Comparison of ENCODE assay signal across 8 cellular contexts in the genomic region with DNA sequence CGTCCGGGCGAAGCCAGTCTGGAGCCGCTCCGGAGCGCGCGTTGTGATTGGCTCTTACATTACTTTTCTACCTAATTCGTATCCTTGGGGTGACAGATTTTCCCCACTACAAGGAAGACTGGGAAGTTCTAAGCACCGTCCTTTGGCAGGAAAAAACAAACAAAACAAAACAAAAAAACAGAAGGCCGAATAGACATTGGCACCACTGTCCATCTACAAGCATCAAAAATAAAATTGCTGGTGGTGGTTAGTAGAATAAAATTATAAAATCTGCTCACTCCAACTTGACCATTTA. TPM values are rescaled to one million over a fixed set of nuclear protein-coding genes. Genes with fewer than 3 reads are reported as not detected.
A peak's percentile ranks its signal among the peaks of the same experiment; 100 is the strongest.
DNase-seq lines count a peak whose midpoint lies in the region; ATAC-seq and TF ChIP-seq lines count a peak whose summit lies in the region.

No MANE protein-coding gene starts in this region.

- no peak for TF ChIP-seq CTCF in lower leg skin (IDR thresholded peaks at IDR 0.05)
- no peak for TF ChIP-seq CTCF in tibial artery (IDR thresholded peaks at IDR 0.05)

- in situ Hi-C loops in ACHN (cut with HindIII; ENCODE audit: low pct_ligation_motif_present, low pct_unique_long_range_greater_than_20kb, low sequenced_read_pairs), result no loop called here

- H3K4me3 ChIP-seq in lower leg skin (ENCODE audit: low read depth, poor library complexity, severe bottlenecking) (peak overlapping the region; percentile 8), tibial artery (peak overlapping the region; percentile 66 to 72)

- peaks cover 0 to 19% of the 10 kb centered on the region in 2 donors for H3K27me3 ChIP-seq in tibial artery

- H3K36me3 ChIP-seq in tibial artery, result no peaks in the 10 kb centered on the region

- WGBS in lower leg skin, 2 donors, result 4% methylated on average over 11 of the region's 11 CpGs

- intact Hi-C loops in lower leg skin (cut with DNase I; ENCODE audit: low total_unique reads) (no loop called here), tibial artery (cut with DNase I; ENCODE audit: low total_unique reads) (loop anchor here (10.0 kb wide), 1 partner anchor 490 kb away; no protein-coding TSS in a partner anchor)

- H3K27ac ChIP-seq in tibial artery, result peak overlapping the region; percentile 69 to 86

- ATAC-seq in GM18505 (IDR thresholded peaks at IDR 0.05; ENCODE audit: unreplicated experiment) (peak; percentile 29), GM21786 (IDR thresholded peaks at IDR 0.05; ENCODE audit: unreplicated experiment) (peak; percentile 28)

- no peak for TF ChIP-seq EP300 in Ishikawa (IDR thresholded peaks at IDR 0.05; ENCODE audit: borderline replicate concordance)

- H3K4me1 ChIP-seq in tibial artery, result peaks cover 0 to 10% (median 0%) of the 10 kb centered on the region in 4 donors

- H3K9me3 ChIP-seq in tibial artery, result no peaks in the 10 kb centered on the region

- TF ChIP-seq POLR2A in GM18505 (IDR thresholded peaks at IDR 0.05; ENCODE audit: borderline replicate concordance, extremely low read depth, insufficient read depth, insufficient read length) (no peak), lower leg skin (IDR thresholded peaks at IDR 0.05) (no peak)

- DNase-seq in cerebellum (ENCODE audit: low spot score) (peak; percentile 65), lower leg skin (ENCODE audit: low spot score in 2 of 2) (no peak), tibial artery (peak in 1 of 2 donors; percentile 53), ACHN (no peak), SK-N-DZ (ENCODE audit: low spot score) (no peak)

- TF ChIP-seq RAD21 in Ishikawa (IDR thresholded peaks at IDR 0.05; ENCODE audit: low read depth), result no peak

TF ChIP-seq in Ishikawa, 13 proteins besides CTCF, POLR2A, EP300 and RAD21:
- no peak for TF ChIP-seq TCF12 (IDR thresholded peaks at IDR 0.05; ENCODE audit: low read depth)
- TF ChIP-seq, protein P1, sequence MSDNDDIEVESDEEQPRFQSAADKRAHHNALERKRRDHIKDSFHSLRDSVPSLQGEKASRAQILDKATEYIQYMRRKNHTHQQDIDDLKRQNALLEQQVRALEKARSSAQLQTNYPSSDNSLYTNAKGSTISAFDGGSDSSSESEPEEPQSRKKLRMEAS (IDR thresholded peaks at IDR 0.05), result peak; percentile 25; the same call in 1 of the 2 replicates

RNA-seq across cellular contexts. Expression of a gene that starts 0.7 kb away (rescaled TPM):
- total RNA-seq in cerebellum (2.4 TPM), lower leg skin (10 to 100 TPM; 13.2 to 18.2 (median 15.0) TPM)
- polyA plus RNA-seq in SK-N-DZ (2014; cell fraction: cytosol; rRNA removed), result 1.1 and 3.4 TPM in 2 replicates
- polyA plus RNA-seq in SK-N-DZ (2014; cell fraction: nucleus; rRNA removed), result 0.38 TPM in 1 of 2 replicates, not detected in the other
